In genomic region chr6:44219053-44219814, GRCh38 we compare ENCODE assay signal across 8 cellular contexts. TPM values are rescaled to one million over a fixed set of nuclear protein-coding genes. Genes with fewer than 3 reads are reported as not detected.
A peak's percentile ranks its signal among the peaks of the same experiment; 100 is the strongest.
DNase-seq lines count a peak whose midpoint lies in the region; ATAC-seq and TF ChIP-seq lines count a peak whose summit lies in the region.

No MANE protein-coding gene starts in this region.

- no CpG with 5 or more reads among the region's 45 CpGs for WGBS in IMR-90 (ENCODE audit: extremely low coverage in 2 of 2, insufficient read length in 1 of 2), 2 experiments

- POLR2A ChIA-PET in IMR-90 (lab: Charles Lee; ENCODE audit: unreplicated experiment), result interaction anchor here (0.5 kb wide), 1 partner anchor 29 kb away, joined by 8 read pairs; no protein-coding TSS in a partner anchor

- H3K18ac ChIP-seq in IMR-90 (ENCODE audit: low read depth, low read length), result no peak overlapping the region; the same call in 1 of the 2 replicates

- H2BK120ac ChIP-seq in IMR-90 (ENCODE audit: low read depth, low read length), result no peak overlapping the region

- H2AK5ac ChIP-seq in IMR-90 (ENCODE audit: low read depth, low read length), result no peak overlapping the region

- no peak overlapping the region for H3K14ac ChIP-seq in IMR-90 (replicated peaks; ENCODE audit: low read depth, low read length)

- in situ Hi-C loops in IMR-90 (cut with MboI; ENCODE audit: low sequenced_read_pairs), result no loop called here

- H3K27me3 ChIP-seq in IMR-90 (ENCODE audit: control insufficient read depth, insufficient read depth, low read length), result peaks cover 13% of the 10 kb centered on the region
- H3K27me3 ChIP-seq in tibial artery, result no peaks in the 10 kb centered on the region

- H3K23ac ChIP-seq in IMR-90 (ENCODE audit: low read depth, low read length), result no peak overlapping the region; the same call in 1 of the 2 replicates

- no peaks in the 10 kb centered on the region for H4K20me1 ChIP-seq in IMR-90 (ENCODE audit: insufficient read depth, low read length)

- H3K9ac ChIP-seq in IMR-90 (ENCODE audit: low read depth, low read length), result peak overlapping the region; percentile 32; the same call in 1 of the 2 replicates

- no peak overlapping the region for H4K5ac ChIP-seq in IMR-90 (ENCODE audit: low read depth, low read length)

- dilution Hi-C loops in IMR-90 (cut with HindIII; ENCODE audit: low sequenced_read_pairs, unreplicated experiment), result no loop called here

- no peak for TF ChIP-seq POLR2A in IMR-90 (IDR thresholded peaks at IDR 0.05; ENCODE audit: low read depth, low read length)

- H3K4me2 ChIP-seq in IMR-90 (ENCODE audit: low read depth, low read length), result peak overlapping the region; percentile 86

- H3K9me3 ChIP-seq in IMR-90 (ENCODE audit: control insufficient read depth, insufficient read depth, low read length) (no peaks in the 10 kb centered on the region), tibial artery (no peaks in the 10 kb centered on the region)

- no TSS peak for BruUV-seq in IMR-90 (replicated peaks; lab: Mats Ljungman, UMichigan)

- 0 out of 4 replicates have a peak, but pooled peaks cover 0 to under 1% of the 10 kb centered on the region in 2 experiments for H3K79me1 ChIP-seq in IMR-90 (ENCODE audit: low read depth in 1 of 2, low read length in 2 of 2)

- H3K4me1 ChIP-seq in IMR-90 (ENCODE audit: control insufficient read depth, insufficient read depth, low read length) (peaks cover 13% of the 10 kb centered on the region), tibial artery (peaks cover 0 to 69% (median 55%) of the 10 kb centered on the region in 4 donors)

- no peak overlapping the region for H3K27ac ChIP-seq in IMR-90 (ENCODE audit: insufficient read depth, low read length)
- peak overlapping the region; percentile 97 to 99 for H3K27ac ChIP-seq in tibial artery

- H3K56ac ChIP-seq in IMR-90 (ENCODE audit: extremely low read depth, insufficient read depth, low read length), result no peak overlapping the region

- TF ChIP-seq CTCF in IMR-90 (conservative IDR thresholded peaks at IDR 0.05; ENCODE audit: low read depth, low read length), result no peak
- peak in 1 of 2 experiments; percentile 4 for TF ChIP-seq CTCF in tibial artery (IDR thresholded peaks at IDR 0.05)

- H3K9me1 ChIP-seq in IMR-90 (ENCODE audit: insufficient read depth, low read length), result peaks cover 4% of the 10 kb centered on the region; the same call in 1 of the 2 replicates

- TF ChIP-seq RAD21 in IMR-90 (IDR thresholded peaks at IDR 0.05; ENCODE audit: low read length), result no peak

- no peak overlapping the region for H2BK20ac ChIP-seq in IMR-90 (ENCODE audit: low read depth, low read length)

- H2AFZ ChIP-seq in IMR-90 (replicated peaks; ENCODE audit: low read length, poor library complexity), result peak overlapping the region; percentile 98

- ATAC-seq in GM21390 (IDR thresholded peaks at IDR 0.05; ENCODE audit: unreplicated experiment) (peak; percentile 49), IMR-90 (ENCODE audit: low read depth) (peak; percentile 75)

- CTCF ChIA-PET in IMR-90 (lab: Yijun Ruan, JAX), result no interaction called here

- intact Hi-C loops in IMR-90 (cut with micrococcal nuclease), result no loop called here
- intact Hi-C loops in tibial artery (cut with DNase I; ENCODE audit: low total_unique reads), result no loop called here

- no peak overlapping the region for H2BK15ac ChIP-seq in IMR-90 (ENCODE audit: low read depth, low read length)

- H2AK9ac ChIP-seq in IMR-90 (replicated peaks; ENCODE audit: low read depth, low read length, poor library complexity), result peak overlapping the region; percentile 77

- DNase-seq in NCI-H2081 (lab: John Stamatoyannopoulos, UW) (peak; percentile 19 to 37), NCI-H2081 treated with DMSO at 0.1 percent for 48 hours (lab: John Stamatoyannopoulos, UW) (no peak), IMR-90 (peak; percentile 55), SW 1271 (lab: John Stamatoyannopoulos, UW) (peak; percentile 26 to 70), epidermal melanocyte (ENCODE audit: insufficient read length, low spot score) (peak; percentile 51), mesenteric fat pad (ENCODE audit: low spot score) (peak; percentile 94), tibial artery (peak; percentile 90 to 95)

- H4K91ac ChIP-seq in IMR-90 (ENCODE audit: insufficient read depth, low read depth, low read length), result no peak overlapping the region

- H3K4me3 ChIP-seq in IMR-90 (ENCODE audit: insufficient read depth, low read depth, low read length), result peak overlapping the region; percentile 46
- H3K4me3 ChIP-seq in tibial artery, result peak overlapping the region; percentile 68 to 83

- H2BK5ac ChIP-seq in IMR-90 (ENCODE audit: low read depth, low read length, poor library complexity, severe bottlenecking), result no peak overlapping the region

- H4K8ac ChIP-seq in IMR-90 (ENCODE audit: low read depth in 2 of 2, low read length in 2 of 2), result peak overlapping the region in 1 of 2 experiments; percentile 72; a peak in 1 of 4 replicates

- H3K36me3 ChIP-seq in IMR-90 (ENCODE audit: control insufficient read depth, insufficient read depth, low read length), result no peaks in the 10 kb centered on the region
- no peaks in the 10 kb centered on the region for H3K36me3 ChIP-seq in tibial artery

- peak overlapping the region; percentile 78 for H3K4ac ChIP-seq in IMR-90 (ENCODE audit: low read depth, low read length)

TF ChIP-seq in IMR-90, 13 proteins besides CTCF, POLR2A, EP300 and RAD21:
- peak; percentile 22; the same call in 1 of the 2 replicates for TF ChIP-seq MAZ (IDR thresholded peaks at IDR 0.05; ENCODE audit: borderline replicate concordance, low read depth, low read length)
- TF ChIP-seq FOS (IDR thresholded peaks at IDR 0.05; ENCODE audit: low read depth, low read length), result no peak

RNA-seq across cellular contexts. Expression of gene MYMX, which starts 2.5 kb away (rescaled TPM):
- total RNA-seq in IMR-90 (2012; rRNA removed) (not detected in 2 replicates), mesenteric fat pad (11.6 TPM)
- not detected in 2 replicates for polyA plus RNA-seq in IMR-90 (2012; rRNA removed)
- not detected in 2 replicates for polyA plus RNA-seq in IMR-90 (2012; cell fraction: cytosol; rRNA removed)
- not detected in 2 replicates for polyA plus RNA-seq in IMR-90 (2012; cell fraction: nucleus; rRNA removed; ENCODE audit: low replicate concordance)

RNA-seq across cellular contexts. Expression of gene SLC29A1, which starts 4.2 kb away (rescaled TPM):
- total RNA-seq in IMR-90 (2012; rRNA removed) (4.1 and 4.7 TPM in 2 replicates), mesenteric fat pad (205 TPM)
- 22.1 and 23.2 TPM in 2 replicates for polyA plus RNA-seq in IMR-90 (2012; rRNA removed)
- 20.7 and 23.2 TPM in 2 replicates for polyA plus RNA-seq in IMR-90 (2012; cell fraction: cytosol; rRNA removed)
- polyA plus RNA-seq in IMR-90 (2012; cell fraction: nucleus; rRNA removed; ENCODE audit: low replicate concordance), result 33.9 and 57.0 TPM in 2 replicates

RNA-seq across cellular contexts. Expression of gene HSP90AB1, which starts 27.7 kb away (rescaled TPM):
- total RNA-seq in IMR-90 (2012; rRNA removed) (1,307 and 1,440 TPM in 2 replicates), mesenteric fat pad (630 TPM)
- 771 and 887 TPM in 2 replicates for polyA plus RNA-seq in IMR-90 (2012; rRNA removed)
- 246 and 656 TPM in 2 replicates for polyA plus RNA-seq in IMR-90 (2012; cell fraction: cytosol; rRNA removed)
- 158 and 414 TPM in 2 replicates for polyA plus RNA-seq in IMR-90 (2012; cell fraction: nucleus; rRNA removed; ENCODE audit: low replicate concordance)

RNA-seq across cellular contexts. Expression of gene SLC35B2, which starts 38.1 kb away (rescaled TPM):
- total RNA-seq in IMR-90 (2012; rRNA removed) (41.7 and 51.4 TPM in 2 replicates), mesenteric fat pad (27.4 TPM)
- 89.9 and 94.8 TPM in 2 replicates for polyA plus RNA-seq in IMR-90 (2012; rRNA removed)
- polyA plus RNA-seq in IMR-90 (2012; cell fraction: cytosol; rRNA removed), result 91.0 and 123 TPM in 2 replicates
- polyA plus RNA-seq in IMR-90 (2012; cell fraction: nucleus; rRNA removed; ENCODE audit: low replicate concordance), result 64.5 and 76.3 TPM in 2 replicates

RNA-seq across cellular contexts. Expression of gene NFKBIE, which starts 46.1 kb away (rescaled TPM):
- total RNA-seq in IMR-90 (2012; rRNA removed), result 7.5 and 7.9 TPM in 2 replicates
- polyA plus RNA-seq in IMR-90 (2012; rRNA removed), result 13.0 and 16.7 TPM in 2 replicates
- polyA plus RNA-seq in IMR-90 (2012; cell fraction: cytosol; rRNA removed), result 17.6 and 22.6 TPM in 2 replicates
- 14.5 and 23.0 TPM in 2 replicates for polyA plus RNA-seq in IMR-90 (2012; cell fraction: nucleus; rRNA removed; ENCODE audit: low replicate concordance)
- total RNA-seq in mesenteric fat pad, result 6.6 TPM

Comparison
In these comparisons a context has a peak if more than half of its experiments do, and no peak if none do; other contexts are left out.
1. RNA of gene MYMX, which starts 2.5 kb away (total RNA-seq): 11.6 TPM in mesenteric fat pad (single experiment); not detected in IMR-90; every median in the first group is over 10 times any median in the second.
2. RNA of gene SLC29A1, which starts 4.2 kb away (total RNA-seq): 205 TPM in mesenteric fat pad (single experiment); 4.1 to 4.7 TPM in IMR-90; every median in the first group is over 10 times any median in the second.